10 cellular contexts compared by ENCODE assay signal in genomic region chr6:28988536-28989415, GRCh38. TPM values are rescaled to one million over a fixed set of nuclear protein-coding genes. Genes with fewer than 3 reads are reported as not detected.
A peak's percentile ranks its signal among the peaks of the same experiment; 100 is the strongest.
DNase-seq lines count a peak whose midpoint lies in the region; ATAC-seq and TF ChIP-seq lines count a peak whose summit lies in the region.
"Had no signal": no experiment of that assay in that cellular context is flagged by ENCODE, and none has a peak within 500 bp of the region (broad histone marks: within the 10 kb centered on the region; RNA-seq: fewer than 3 reads in every experiment).

No MANE protein-coding gene starts in this region.

- intact Hi-C loops in Right ventricle myocardium inferior (cut with DNase I), result loop anchor here (10.0 kb wide), 1 partner anchor 124 kb away; no protein-coding TSS in a partner anchor

- CTCF ChIA-PET in activated CD4-positive, alpha-beta memory T cell treated with anti-CD3 and anti-CD28 coated beads, Interleukin-2, amount 10 ng/mL, durations not matched to agents 7 days and 5 days (lab: Charles Lee), result interaction anchor here (1.0 kb wide), 1 partner anchor 151 kb away, joined by 4 read pairs; no protein-coding TSS in a partner anchor

- peaks cover 0 to 5% of the 10 kb centered on the region in 2 donors for H3K4me1 ChIP-seq in right atrium auricular region

- H3K4me3 ChIP-seq in right atrium auricular region, result no peak overlapping the region

- H3K36me3 ChIP-seq in right atrium auricular region, result no peaks in the 10 kb centered on the region

- H3K9me3 ChIP-seq in right atrium auricular region, result peaks cover 0 to 7% of the 10 kb centered on the region in 2 donors

- H3K4me3 Mint-ChIP-seq in activated CD4-positive, alpha-beta memory T cell treated with anti-CD3 and anti-CD28 coated beads, Interleukin-2, amount 10 ng/mL, durations not matched to agents 7 days and 5 days, result peak overlapping the region; percentile 76
- peak overlapping the region; percentile 71 for H3K4me3 Mint-ChIP-seq in stimulated activated effector memory CD8-positive, alpha-beta T cell treated with anti-CD3 and anti-CD28 coated beads, Interleukin-12 subunit alpha, Interleukin-12 subunit beta, amount 100 ng/mL, for 72 hours

- peaks cover 3% of the 10 kb centered on the region for H3K36me3 Mint-ChIP-seq in activated CD4-positive, alpha-beta memory T cell treated with anti-CD3 and anti-CD28 coated beads, Interleukin-2, amount 10 ng/mL, durations not matched to agents 7 days and 5 days (ENCODE audit: low read depth)
- H3K36me3 Mint-ChIP-seq in stimulated activated effector memory CD8-positive, alpha-beta T cell treated with anti-CD3 and anti-CD28 coated beads, Interleukin-12 subunit alpha, Interleukin-12 subunit beta, amount 100 ng/mL, for 72 hours, result peaks cover 13% of the 10 kb centered on the region

- H3K27ac ChIP-seq in right atrium auricular region, result no peak overlapping the region
- H3K27ac ChIP-seq: C4-2B, epithelial cell of prostate had no signal

- TF ChIP-seq CTCF in right atrium auricular region (IDR thresholded peaks at IDR 0.05), result peak in 1 of 2 donors; percentile 38

- H3K27ac Mint-ChIP-seq in activated CD4-positive, alpha-beta memory T cell treated with anti-CD3 and anti-CD28 coated beads, Interleukin-2, amount 10 ng/mL, durations not matched to agents 7 days and 5 days, result no peak overlapping the region
- peak overlapping the region; percentile 26 for H3K27ac Mint-ChIP-seq in stimulated activated effector memory CD8-positive, alpha-beta T cell treated with anti-CD3 and anti-CD28 coated beads, Interleukin-12 subunit alpha, Interleukin-12 subunit beta, amount 100 ng/mL, for 72 hours

- POLR2A ChIA-PET in activated CD4-positive, alpha-beta memory T cell treated with anti-CD3 and anti-CD28 coated beads, Interleukin-2, amount 10 ng/mL, durations not matched to agents 7 days and 5 days (lab: Charles Lee), result interaction anchor here (1.0 kb wide), 1 partner anchor 27 kb away, joined by 3 read pairs; no protein-coding TSS in a partner anchor

- H3K9me3 Mint-ChIP-seq in activated CD4-positive, alpha-beta memory T cell treated with anti-CD3 and anti-CD28 coated beads, Interleukin-2, amount 10 ng/mL, durations not matched to agents 7 days and 5 days, result no peaks in the 10 kb centered on the region
- no peaks in the 10 kb centered on the region for H3K9me3 Mint-ChIP-seq in stimulated activated effector memory CD8-positive, alpha-beta T cell treated with anti-CD3 and anti-CD28 coated beads, Interleukin-12 subunit alpha, Interleukin-12 subunit beta, amount 100 ng/mL, for 72 hours

- peaks cover 39% of the 10 kb centered on the region for H3K27me3 Mint-ChIP-seq in activated CD4-positive, alpha-beta memory T cell treated with anti-CD3 and anti-CD28 coated beads, Interleukin-2, amount 10 ng/mL, durations not matched to agents 7 days and 5 days

- ATAC-seq in Right ventricle myocardium inferior, result no peak
- peak; percentile 85 for ATAC-seq in stimulated activated effector memory CD8-positive, alpha-beta T cell treated with anti-CD3 and anti-CD28 coated beads, Interleukin-12 subunit alpha, Interleukin-12 subunit beta, amount 100 ng/mL, for 72 hours

- H3K27me3 ChIP-seq in right atrium auricular region, result no peaks in the 10 kb centered on the region

- peaks cover 29% of the 10 kb centered on the region for H3K4me1 Mint-ChIP-seq in activated CD4-positive, alpha-beta memory T cell treated with anti-CD3 and anti-CD28 coated beads, Interleukin-2, amount 10 ng/mL, durations not matched to agents 7 days and 5 days
- H3K4me1 Mint-ChIP-seq in stimulated activated effector memory CD8-positive, alpha-beta T cell treated with anti-CD3 and anti-CD28 coated beads, Interleukin-12 subunit alpha, Interleukin-12 subunit beta, amount 100 ng/mL, for 72 hours, result peaks cover 23% of the 10 kb centered on the region

- DNase-seq in Right ventricle myocardium inferior (ENCODE audit: missing footprints) (peak; percentile 76), right atrium auricular region (ENCODE audit: low spot score) (no peak), midbrain (lab: John Stamatoyannopoulos, UW) (peak; percentile 11), NAMALWA (ENCODE audit: low spot score) (no peak), NCI-H2029 treated with DMSO at 0.1 percent for 48 hours (lab: John Stamatoyannopoulos, UW) (no peak)
- DNase-seq in activated CD4-positive, alpha-beta memory T cell treated with anti-CD3 and anti-CD28 coated beads, Interleukin-2, amount 10 ng/mL, durations not matched to agents 7 days and 5 days, result peak; percentile 74
- DNase-seq in effector CD4-positive, alpha-beta T cell, result peak; percentile 55
- DNase-seq in stimulated activated effector memory CD8-positive, alpha-beta T cell treated with anti-CD3 and anti-CD28 coated beads, Interleukin-12 subunit alpha, Interleukin-12 subunit beta, amount 100 ng/mL, for 72 hours (ENCODE audit: low spot score in 2 of 2), result peak; percentile 46 to 81

RNA-seq across cellular contexts. Expression of gene ZNF311, which starts 16.3 kb away (rescaled TPM):
- 0.35 TPM for total RNA-seq in Right ventricle myocardium inferior
- under 1 TPM in 1 of 2 donors, not detected in 1; 0.24 TPM for total RNA-seq in right atrium auricular region
- under 1 TPM; 0.53 to 0.65 TPM for total RNA-seq in activated CD4-positive, alpha-beta memory T cell treated with anti-CD3 and anti-CD28 coated beads, Interleukin-2, amount 10 ng/mL, durations not matched to agents 7 days and 5 days

RNA-seq across cellular contexts. Expression of gene OR2W1, which starts 56.2 kb away (rescaled TPM):
- not detected for total RNA-seq in Right ventricle myocardium inferior
- total RNA-seq in right atrium auricular region, result not detected
- not detected for total RNA-seq in activated CD4-positive, alpha-beta memory T cell treated with anti-CD3 and anti-CD28 coated beads, Interleukin-2, amount 10 ng/mL, durations not matched to agents 7 days and 5 days

Comparison
In these comparisons a context has a peak if more than half of its experiments do, and no peak if none do; other contexts are left out.
1. DNase-seq: peak in Right ventricle myocardium inferior (single experiment), activated CD4-positive, alpha-beta memory T cell treated with anti-CD3 and anti-CD28 coated beads, Interleukin-2, amount 10 ng/mL, durations not matched to agents 7 days and 5 days (single experiment), effector CD4-positive, alpha-beta T cell (single experiment), midbrain (single experiment) and stimulated activated effector memory CD8-positive, alpha-beta T cell treated with anti-CD3 and anti-CD28 coated beads, Interleukin-12 subunit alpha, Interleukin-12 subunit beta, amount 100 ng/mL, for 72 hours (2 of 2); none in right atrium auricular region (single experiment), NAMALWA (single experiment) and NCI-H2029 treated with DMSO at 0.1 percent for 48 hours (single experiment).